7 cellular contexts compared by ENCODE assay signal in the genomic region with DNA sequence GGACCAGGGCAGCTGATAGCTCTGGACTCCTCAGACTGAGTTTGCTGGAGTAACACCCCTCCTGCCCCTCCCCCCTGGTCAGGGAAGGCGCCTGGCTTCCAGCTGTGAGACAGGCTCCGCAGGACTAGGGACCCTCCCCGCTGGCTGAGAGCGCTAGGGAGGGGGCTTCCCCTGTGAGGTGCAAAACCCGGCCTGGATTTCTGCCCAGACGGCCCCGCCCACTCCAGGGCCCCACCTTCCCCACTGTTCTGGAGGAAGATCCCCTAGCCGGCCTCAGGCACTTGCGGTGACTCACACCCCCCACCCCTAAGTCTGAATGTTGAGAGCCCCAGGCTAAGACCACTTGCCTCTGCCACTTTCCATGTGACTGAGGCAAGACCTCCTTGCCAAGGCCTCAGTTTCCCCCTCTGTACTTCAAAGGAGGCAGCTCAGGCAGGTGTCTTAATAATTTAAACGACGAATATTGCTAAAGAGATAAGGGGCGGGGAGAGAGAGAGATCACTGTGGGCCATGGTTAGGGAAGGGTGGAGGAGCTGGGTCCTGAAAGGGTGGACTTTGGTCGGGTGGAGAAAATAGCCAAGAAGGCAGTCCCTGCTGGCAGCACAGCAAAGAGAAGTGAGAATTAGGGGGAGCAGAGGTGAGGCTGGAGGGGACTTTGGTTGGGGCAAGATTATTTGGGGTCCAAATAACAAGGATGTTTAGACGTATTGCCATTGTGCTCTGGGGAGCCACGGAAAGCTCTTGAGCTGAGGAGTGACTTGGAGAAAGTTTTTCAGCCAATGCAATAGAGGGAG. TPM values are rescaled to one million over a fixed set of nuclear protein-coding genes. Genes with fewer than 3 reads are reported as not detected.
DNase-seq lines count a peak whose midpoint lies in the region; ATAC-seq and TF ChIP-seq lines count a peak whose summit lies in the region.

No MANE protein-coding gene starts in this region.

- RAD21 ChIA-PET in HCT116 (lab: Charles Lee; ENCODE audit: low non-redundant PET in 1 of 2, low total read pairs in 2 of 2, uncharacterized antibody in 2 of 2, unreplicated experiment in 2 of 2): no interaction called here

- TF ChIP-seq POLR2A in HCT116 (IDR thresholded peaks at IDR 0.05; ENCODE audit: borderline replicate concordance, extremely low read depth, insufficient read depth, insufficient read length): no peak
- TF ChIP-seq POLR2A in uterus (IDR thresholded peaks at IDR 0.05): peak in 1 of 2 donors; percentile 30

- H3K27ac ChIP-seq in HCT116 (ENCODE audit: low read depth, low read length) (peak overlapping the region; percentile 49; the same call in 1 of the 2 replicates), colonic mucosa (peak overlapping the region; percentile 90), uterus (peak overlapping the region; percentile 78 to 86)

- TF ChIP-seq RAD21 in HCT116 (IDR thresholded peaks at IDR 0.05; ENCODE audit: low read depth): no peak

- intact Hi-C loops in HCT116 (cut with micrococcal nuclease): no loop called here
- intact Hi-C loops in colonic mucosa (cut with DNase I): no loop called here
- intact Hi-C loops in mucosa of descending colon (cut with DNase I, micrococcal nuclease): no loop called here
- intact Hi-C loops in uterus (cut with DNase I; ENCODE audit: low total_unique reads): no loop called here

- H3K9me2 ChIP-seq in HCT116 (ENCODE audit: insufficient read depth): no peaks in the 10 kb centered on the region

- H3K9ac ChIP-seq in HCT116 (ENCODE audit: low read length) (peak overlapping the region; percentile 64), colonic mucosa (ENCODE audit: low read depth in 2 of 2, low read length in 2 of 2) (peak overlapping the region; percentile 86 to 96)

- TF ChIP-seq CTCF in HCT116 (IDR thresholded peaks at IDR 0.05 in 2 of 3, conservative IDR thresholded peaks at IDR 0.05 in 1 of 3; ENCODE audit: borderline replicate concordance in 1 of 3, insufficient read depth in 1 of 3, low read depth in 2 of 3, low read length in 2 of 3) (no peak), colonic mucosa (IDR thresholded peaks at IDR 0.05) (no peak), mucosa of descending colon (IDR thresholded peaks at IDR 0.05) (no peak), uterus (IDR thresholded peaks at IDR 0.05) (peak in 1 of 4 experiments; percentile 19)

- POLR2A ChIA-PET in HCT116 (lab: Charles Lee): interaction anchor here (1.1 to 1.5 kb wide), 2 partner anchors 14 to 51 kb away, joined by 3 to 4 read pairs; no protein-coding TSS in a partner anchor

- no peak for DNase-seq in HCT116 (ENCODE audit: low read depth, low spot score)
- peak; percentile 47 for DNase-seq in NCI-H226
- DNase-seq in colonic mucosa: peak; percentile 92
- peak; percentile 84 to 89 (median 88) for DNase-seq in mucosa of descending colon
- DNase-seq in uterus: peak; percentile 78 to 81
- no peak for DNase-seq in globus pallidus (ENCODE audit: low spot score)

- H3K4me3 ChIP-seq in HCT116 (replicated peaks in 1 of 2; ENCODE audit: low read depth in 1 of 2, low read length in 2 of 2) (peak overlapping the region; percentile 59 to 65), colonic mucosa (peak overlapping the region; percentile 60), mucosa of descending colon (no peak overlapping the region), uterus (no peak overlapping the region)

- H4K20me1 ChIP-seq in HCT116 (ENCODE audit: insufficient read depth): no peaks in the 10 kb centered on the region

- H3K27me3 ChIP-seq in HCT116 (ENCODE audit: insufficient read depth, low read length) (no peaks in the 10 kb centered on the region), colonic mucosa (no peaks in the 10 kb centered on the region), uterus (no peaks in the 10 kb centered on the region)

- no peaks in the 10 kb centered on the region for H3K9me3 ChIP-seq in HCT116 (ENCODE audit: control insufficient read depth in 1 of 2, insufficient read depth in 1 of 2, low read depth in 1 of 2, low read length in 2 of 2)
- no peaks in the 10 kb centered on the region for H3K9me3 ChIP-seq in colonic mucosa
- H3K9me3 ChIP-seq in mucosa of descending colon: no peaks in the 10 kb centered on the region
- no peaks in the 10 kb centered on the region for H3K9me3 ChIP-seq in uterus

- no peaks in the 10 kb centered on the region for H3K36me3 ChIP-seq in HCT116 (ENCODE audit: control insufficient read depth in 1 of 2, insufficient read depth in 2 of 2, low read length in 2 of 2)
- no peaks in the 10 kb centered on the region for H3K36me3 ChIP-seq in colonic mucosa
- H3K36me3 ChIP-seq in mucosa of descending colon (ENCODE audit: low read depth): no peaks in the 10 kb centered on the region
- no peaks in the 10 kb centered on the region for H3K36me3 ChIP-seq in uterus

- CTCF ChIA-PET in HCT116 (lab: Charles Lee): interaction anchor here (1.5 to 2.4 kb wide), 2 partner anchors 9 to 34 kb away, joined by 7 to 12 read pairs; no protein-coding TSS in a partner anchor

- H3K4me2 ChIP-seq in HCT116 (ENCODE audit: low read length): peak overlapping the region; percentile 93

- H3K79me2 ChIP-seq in HCT116 (ENCODE audit: insufficient read depth, low read length): peaks cover 6% of the 10 kb centered on the region; the same call in 1 of the 2 replicates

- H2AFZ ChIP-seq in HCT116 (ENCODE audit: low read depth, low read length, poor library complexity, severe bottlenecking): no peak overlapping the region

- H3K4me1 ChIP-seq in HCT116 (ENCODE audit: control insufficient read depth in 1 of 2, insufficient read depth in 2 of 2, low read length in 2 of 2): peaks cover 42 to 56% of the 10 kb centered on the region in 2 experiments
- H3K4me1 ChIP-seq in colonic mucosa: peaks cover 14% of the 10 kb centered on the region
- H3K4me1 ChIP-seq in mucosa of descending colon (ENCODE audit: low read depth): peaks cover 18% of the 10 kb centered on the region
- H3K4me1 ChIP-seq in uterus: no peaks in the 10 kb centered on the region

- ATAC-seq in HCT116 (peak; percentile 67), mucosa of descending colon (peak; percentile 82), GM19397 (IDR thresholded peaks at IDR 0.05; ENCODE audit: unreplicated experiment) (no peak)

- BruUV-seq in HCT116 (replicated peaks; lab: Mats Ljungman, UMichigan): no TSS peak

TF ChIP-seq in HCT116, 20 proteins besides CTCF, POLR2A, EP300 and RAD21:
- TF ChIP-seq TCF7L2 (IDR thresholded peaks at IDR 0.05; ENCODE audit: borderline replicate concordance, extremely low read depth, insufficient read depth, insufficient read length) (peak; percentile 34), JUND (IDR thresholded peaks at IDR 0.05) (peak; percentile 33; the same call in 1 of the 2 replicates), SP1 (IDR thresholded peaks at IDR 0.05; ENCODE audit: low read depth) (peak; percentile 81)
- TF ChIP-seq, protein P1, sequence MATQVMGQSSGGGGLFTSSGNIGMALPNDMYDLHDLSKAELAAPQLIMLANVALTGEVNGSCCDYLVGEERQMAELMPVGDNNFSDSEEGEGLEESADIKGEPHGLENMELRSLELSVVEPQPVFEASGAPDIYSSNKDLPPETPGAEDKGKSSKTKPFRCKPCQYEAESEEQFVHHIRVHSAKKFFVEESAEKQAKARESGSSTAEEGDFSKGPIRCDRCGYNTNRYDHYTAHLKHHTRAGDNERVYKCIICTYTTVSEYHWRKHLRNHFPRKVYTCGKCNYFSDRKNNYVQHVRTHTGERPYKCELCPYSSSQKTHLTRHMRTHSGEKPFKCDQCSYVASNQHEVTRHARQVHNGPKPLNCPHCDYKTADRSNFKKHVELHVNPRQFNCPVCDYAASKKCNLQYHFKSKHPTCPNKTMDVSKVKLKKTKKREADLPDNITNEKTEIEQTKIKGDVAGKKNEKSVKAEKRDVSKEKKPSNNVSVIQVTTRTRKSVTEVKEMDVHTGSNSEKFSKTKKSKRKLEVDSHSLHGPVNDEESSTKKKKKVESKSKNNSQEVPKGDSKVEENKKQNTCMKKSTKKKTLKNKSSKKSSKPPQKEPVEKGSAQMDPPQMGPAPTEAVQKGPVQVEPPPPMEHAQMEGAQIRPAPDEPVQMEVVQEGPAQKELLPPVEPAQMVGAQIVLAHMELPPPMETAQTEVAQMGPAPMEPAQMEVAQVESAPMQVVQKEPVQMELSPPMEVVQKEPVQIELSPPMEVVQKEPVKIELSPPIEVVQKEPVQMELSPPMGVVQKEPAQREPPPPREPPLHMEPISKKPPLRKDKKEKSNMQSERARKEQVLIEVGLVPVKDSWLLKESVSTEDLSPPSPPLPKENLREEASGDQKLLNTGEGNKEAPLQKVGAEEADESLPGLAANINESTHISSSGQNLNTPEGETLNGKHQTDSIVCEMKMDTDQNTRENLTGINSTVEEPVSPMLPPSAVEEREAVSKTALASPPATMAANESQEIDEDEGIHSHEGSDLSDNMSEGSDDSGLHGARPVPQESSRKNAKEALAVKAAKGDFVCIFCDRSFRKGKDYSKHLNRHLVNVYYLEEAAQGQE (IDR thresholded peaks at IDR 0.05; ENCODE audit: low read depth): no peak

RNA-seq across cellular contexts. Expression of a gene that starts 1.0 kb away (rescaled TPM):
- 31.0 TPM for total RNA-seq in HCT116 (2021; ENCODE audit: unreplicated experiment)
- polyA plus RNA-seq in HCT116 (2012): 15.1 and 18.9 TPM in 2 replicates
- 100 to 1,000 TPM; 126 to 130 TPM for total RNA-seq in colonic mucosa
- 100 to 1,000 TPM; 109 to 157 (median 111) TPM for total RNA-seq in mucosa of descending colon
- 100 to 1,000 TPM in 1 of 4 donors, 10 to 100 TPM in 3; 22.0 to 139 (median 31.6) TPM for total RNA-seq in uterus

Comparison
In these comparisons a context has a peak if more than half of its experiments do, and no peak if none do; other contexts are left out.
1. DNase-seq: peak in NCI-H226 (single experiment), colonic mucosa (single experiment), mucosa of descending colon (3 of 3) and uterus (2 of 2); none in HCT116 (single experiment) and globus pallidus (single experiment).
2. H3K4me3 ChIP-seq: peak in HCT116 (2 of 2) and colonic mucosa (single experiment); none in mucosa of descending colon (single experiment) and uterus (0 of 2).
3. Peak in every context shown above with its lines, with median percentiles within 50 percentile points of each other: H3K27ac ChIP-seq.